In the genomic region with DNA sequence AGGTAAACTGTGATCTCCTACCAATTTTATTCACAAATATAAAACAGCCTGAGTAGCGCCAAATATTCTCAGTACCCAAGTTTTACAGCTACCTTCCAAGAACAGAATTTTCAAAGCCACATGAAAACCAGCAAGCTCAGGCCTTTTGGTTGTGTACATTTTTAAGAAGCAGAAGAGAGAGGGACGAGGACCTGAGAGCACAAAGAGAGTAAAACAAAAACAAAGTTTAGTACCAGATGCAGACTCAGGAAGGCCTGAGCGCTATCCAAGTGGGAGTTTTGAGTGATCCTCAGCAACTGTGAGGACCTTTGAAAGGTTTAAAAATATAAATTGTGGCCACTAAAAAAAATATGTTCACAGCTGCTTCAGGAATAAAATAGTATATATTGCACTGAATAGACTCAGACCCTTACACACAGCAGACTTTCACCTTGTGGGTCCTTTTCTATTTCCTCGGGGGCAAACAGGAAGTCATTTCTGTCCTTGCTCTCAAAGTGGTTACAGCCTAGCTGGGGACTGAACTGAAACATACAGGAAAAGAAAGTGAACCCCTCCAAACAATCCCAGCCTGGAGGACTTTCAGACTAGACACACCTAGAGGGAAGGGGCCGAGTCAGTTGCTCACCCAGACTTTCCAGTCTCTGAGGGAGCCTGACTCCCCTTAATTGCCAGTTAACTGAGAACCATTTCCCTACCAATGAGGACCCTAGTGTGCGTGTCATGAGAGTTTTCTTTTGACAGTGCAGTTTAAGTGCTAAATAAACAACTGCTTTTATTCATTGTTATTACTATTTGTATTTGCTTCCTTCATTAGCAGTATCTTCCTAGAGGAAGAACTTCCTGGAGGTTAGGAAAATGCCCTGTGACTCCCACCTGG, we compare ENCODE assay signal across 13 cellular contexts. TPM values are rescaled to one million over a fixed set of nuclear protein-coding genes. Genes with fewer than 3 reads are reported as not detected.
DNase-seq lines count a peak whose midpoint lies in the region; ATAC-seq and TF ChIP-seq lines count a peak whose summit lies in the region.
"Had no signal": no experiment of that assay in that cellular context is flagged by ENCODE, and none has a peak within 500 bp of the region (broad histone marks: within the 10 kb centered on the region; RNA-seq: fewer than 3 reads in every experiment).

No MANE protein-coding gene starts in this region.

- H3K9me3 Mint-ChIP-seq in activated T-cell treated with anti-CD3 and anti-CD28 coated beads, Interleukin-2, amount 50 U/mL, for 72 hours = peaks cover 2 to 3% of the 10 kb centered on the region in 2 donors
- H3K9me3 Mint-ChIP-seq in activated T-cell treated with anti-CD3 and anti-CD28 coated beads, Interleukin-2, amount 50 U/mL, for 4 hours = peaks cover 9% of the 10 kb centered on the region

- intact Hi-C loops in thyroid gland (cut with DNase I) = no loop called here

- peaks cover 0 to 3% of the 10 kb centered on the region in 2 donors for H3K36me3 Mint-ChIP-seq in activated T-cell treated with anti-CD3 and anti-CD28 coated beads, Interleukin-2, amount 50 U/mL, for 72 hours (ENCODE audit: insufficient read depth in 2 of 2)
- H3K36me3 Mint-ChIP-seq in activated T-cell treated with anti-CD3 and anti-CD28 coated beads, Interleukin-2, amount 50 U/mL, for 4 hours (ENCODE audit: insufficient read depth) = no peaks in the 10 kb centered on the region

- peak; percentile 45 to 70 for ATAC-seq in activated T-cell treated with anti-CD3 and anti-CD28 coated beads, Interleukin-2, amount 50 U/mL, for 72 hours (replicated peaks in 1 of 2)
- no peak for ATAC-seq in activated T-cell treated with anti-CD3 and anti-CD28 coated beads, Interleukin-2, amount 50 U/mL, for 4 hours
- no peak for ATAC-seq in foreskin keratinocyte
- ATAC-seq in HG03442 (IDR thresholded peaks at IDR 0.05; ENCODE audit: unreplicated experiment) = no peak
- ATAC-seq: K562, T-helper 17 cell had no signal

- no peaks in the 10 kb centered on the region for H3K27me3 ChIP-seq in foreskin keratinocyte
- H3K27me3 ChIP-seq in thyroid gland = no peaks in the 10 kb centered on the region

- peaks cover 35% of the 10 kb centered on the region for H3K4me1 Mint-ChIP-seq in activated T-cell treated with anti-CD3 and anti-CD28 coated beads, Interleukin-2, amount 50 U/mL, for 72 hours (ENCODE audit: low read depth)
- peaks cover 23% of the 10 kb centered on the region for H3K4me1 Mint-ChIP-seq in activated T-cell treated with anti-CD3 and anti-CD28 coated beads, Interleukin-2, amount 50 U/mL, for 4 hours (ENCODE audit: low read depth)

- H3K36me3 ChIP-seq in SK-N-MC (ENCODE audit: insufficient read depth, low read length) (no peaks in the 10 kb centered on the region), thyroid gland (no peaks in the 10 kb centered on the region)
- H3K36me3 ChIP-seq: left ventricle myocardium inferior had no signal

- no peaks in the 10 kb centered on the region for H3K27me3 Mint-ChIP-seq in activated T-cell treated with anti-CD3 and anti-CD28 coated beads, Interleukin-2, amount 50 U/mL, for 72 hours (ENCODE audit: low read depth)
- H3K27me3 Mint-ChIP-seq in activated T-cell treated with anti-CD3 and anti-CD28 coated beads, Interleukin-2, amount 50 U/mL, for 4 hours (ENCODE audit: low read depth) = no peaks in the 10 kb centered on the region

- DNase-seq in activated T-cell treated with anti-CD3 and anti-CD28 coated beads, Interleukin-2, amount 50 U/mL, for 72 hours = peak in 1 of 2 donors; percentile 8
- no peak for DNase-seq in activated T-cell treated with anti-CD3 and anti-CD28 coated beads, Interleukin-2, amount 50 U/mL, for 4 hours
- no peak for DNase-seq in SK-N-MC (ENCODE audit: low read depth, low spot score)
- DNase-seq in foreskin keratinocyte = no peak
- DNase-seq in thyroid gland = peak; percentile 36 to 40
- DNase-seq in NCI-H345 (lab: John Stamatoyannopoulos, UW) = no peak
- no peak for DNase-seq in NCI-H1417 treated with DMSO at 0.1 percent for 48 hours (lab: John Stamatoyannopoulos, UW)
- DNase-seq: left ventricle myocardium inferior, NCI-H2081, T-helper 17 cell had no signal

- H3K27ac ChIP-seq in SK-N-MC (peak overlapping the region; percentile 98), foreskin keratinocyte (peak overlapping the region; percentile 84), thyroid gland (peak overlapping the region; percentile 25 to 68 (median 68))
- H3K27ac ChIP-seq: left ventricle myocardium inferior, parathyroid adenoma had no signal

- peak overlapping the region; percentile 45 for H3K4me3 ChIP-seq in SK-N-MC
- no peak overlapping the region for H3K4me3 ChIP-seq in thyroid gland (replicated peaks in 1 of 3)
- H3K4me3 ChIP-seq: K562, left ventricle myocardium inferior had no signal

- WGBS in thyroid gland, 2 donors = 43 to 46% methylated on average over 6 of the region's 6 CpGs

- H3K4me3 Mint-ChIP-seq in activated T-cell treated with anti-CD3 and anti-CD28 coated beads, Interleukin-2, amount 50 U/mL, for 72 hours = peak overlapping the region; percentile 10 to 62
- no peak overlapping the region for H3K4me3 Mint-ChIP-seq in activated T-cell treated with anti-CD3 and anti-CD28 coated beads, Interleukin-2, amount 50 U/mL, for 4 hours
- H3K4me3 Mint-ChIP-seq: T-helper 17 cell had no signal

- H3K27ac Mint-ChIP-seq in activated T-cell treated with anti-CD3 and anti-CD28 coated beads, Interleukin-2, amount 50 U/mL, for 72 hours = peak overlapping the region; percentile 66
- H3K27ac Mint-ChIP-seq: T-helper 17 cell had no signal

- H3K4me1 ChIP-seq in foreskin keratinocyte (peaks cover 41% of the 10 kb centered on the region), thyroid gland (peaks cover 50 to 58% of the 10 kb centered on the region in 2 donors)
- H3K4me1 ChIP-seq: parathyroid adenoma had no signal

- TF ChIP-seq POLR2A in thyroid gland (IDR thresholded peaks at IDR 0.05) = no peak

- TF ChIP-seq CTCF in foreskin keratinocyte (conservative IDR thresholded peaks at IDR 0.05) (no peak), thyroid gland (IDR thresholded peaks at IDR 0.05) (no peak)

- peak overlapping the region; percentile 63 for H3K9ac ChIP-seq in SK-N-MC (ENCODE audit: insufficient read length)
- H3K9ac ChIP-seq: parathyroid adenoma had no signal

- H3K9me3 ChIP-seq in SK-N-MC (ENCODE audit: low read depth, low read length) (peaks cover 2% of the 10 kb centered on the region; the same call in 1 of the 2 replicates), thyroid gland (no peaks in the 10 kb centered on the region)

RNA-seq across cellular contexts. Expression of a gene that starts 48.5 kb away (rescaled TPM):
- 10 to 100 TPM in 1 of 2 donors, 1 to 10 TPM in 1; 6.2 to 13.1 TPM for total RNA-seq in activated T-cell treated with anti-CD3 and anti-CD28 coated beads, Interleukin-2, amount 50 U/mL, for 72 hours
- 10 to 100 TPM in 2 of 3 donors, 1 to 10 TPM in 1; 9.4 to 18.4 (median 13.4) TPM for total RNA-seq in activated T-cell treated with anti-CD3 and anti-CD28 coated beads, Interleukin-2, amount 50 U/mL, for 4 hours
- total RNA-seq in foreskin keratinocyte = 297 and 365 TPM in 2 replicates
- polyA plus RNA-seq in foreskin keratinocyte = 140 and 147 TPM in 2 replicates
- total RNA-seq in thyroid gland = 100 to 1,000 TPM in 3 of 4 donors, 10 to 100 TPM in 1; 89.6 to 174 (median 122) TPM

Comparison
In these comparisons a context has a peak if more than half of its experiments do, and no peak if none do; other contexts are left out.
1. ATAC-seq: peak in activated T-cell treated with anti-CD3 and anti-CD28 coated beads, Interleukin-2, amount 50 U/mL, for 72 hours (2 of 2); none in activated T-cell treated with anti-CD3 and anti-CD28 coated beads, Interleukin-2, amount 50 U/mL, for 4 hours (0 of 2), foreskin keratinocyte (single experiment) and HG03442 (single experiment).
2. DNase-seq: peak in thyroid gland (2 of 2); none in activated T-cell treated with anti-CD3 and anti-CD28 coated beads, Interleukin-2, amount 50 U/mL, for 4 hours (single experiment), SK-N-MC (single experiment), foreskin keratinocyte (0 of 2), NCI-H345 (single experiment) and NCI-H1417 treated with DMSO at 0.1 percent for 48 hours (single experiment).
3. RNA of a gene that starts 48.5 kb away (total RNA-seq): 297 to 365 TPM in foreskin keratinocyte and 89.6 to 174 TPM in thyroid gland; 9.4 to 18.4 TPM in activated T-cell treated with anti-CD3 and anti-CD28 coated beads, Interleukin-2, amount 50 U/mL, for 4 hours and 6.2 to 13.1 TPM in activated T-cell treated with anti-CD3 and anti-CD28 coated beads, Interleukin-2, amount 50 U/mL, for 72 hours; every median in the first group is over 4 times any median in the second.
4. Peak in every context shown above with its lines, with median percentiles within 50 percentile points of each other: H3K27ac ChIP-seq.